ENCODE assay signal across 1 cellular context in the genomic region with DNA sequence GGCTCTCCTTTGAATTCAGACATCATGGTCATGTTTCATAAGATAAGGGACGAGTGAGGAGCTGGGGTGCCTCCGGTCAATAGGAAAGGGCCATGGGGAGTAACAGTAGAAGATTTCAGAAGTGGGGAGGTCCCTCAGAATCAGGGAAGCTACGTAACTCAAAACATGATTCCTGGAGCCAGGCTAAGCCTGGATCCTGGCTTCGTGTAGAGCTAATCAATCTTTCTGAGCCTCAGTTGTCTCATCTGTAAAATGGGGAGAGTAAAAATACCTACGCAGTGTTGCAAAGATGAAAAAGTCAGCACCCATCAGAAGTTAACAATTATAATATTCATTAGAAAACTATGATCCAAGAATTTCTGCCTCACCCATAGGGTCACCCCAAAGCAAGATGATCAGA.
TF ChIP-seq lines count a peak whose summit lies in the region.

No MANE protein-coding gene starts in this region.

TF ChIP-seq in IMR-90, 13 proteins besides CTCF, POLR2A, EP300 and RAD21 (continued from another document):
- TF ChIP-seq CEBPB (IDR thresholded peaks at IDR 0.05; ENCODE audit: low read depth, low read length) (no peak), FOS (IDR thresholded peaks at IDR 0.05; ENCODE audit: low read depth, low read length) (no peak), RCOR1 (IDR thresholded peaks at IDR 0.05; ENCODE audit: insufficient replicate concordance, low read length) (no peak), RFX5 (IDR thresholded peaks at IDR 0.05; ENCODE audit: low read depth, low read length) (no peak), SMC3 (IDR thresholded peaks at IDR 0.05; ENCODE audit: low read depth, low read length) (no peak), MAZ (IDR thresholded peaks at IDR 0.05; ENCODE audit: borderline replicate concordance, low read depth, low read length) (no peak), NFE2L2 (IDR thresholded peaks at IDR 0.05; ENCODE audit: low read depth, low read length) (no peak), MXI1 (IDR thresholded peaks at IDR 0.05; ENCODE audit: borderline replicate concordance, low read depth, low read length) (no peak)
- TF ChIP-seq, protein P1, sequence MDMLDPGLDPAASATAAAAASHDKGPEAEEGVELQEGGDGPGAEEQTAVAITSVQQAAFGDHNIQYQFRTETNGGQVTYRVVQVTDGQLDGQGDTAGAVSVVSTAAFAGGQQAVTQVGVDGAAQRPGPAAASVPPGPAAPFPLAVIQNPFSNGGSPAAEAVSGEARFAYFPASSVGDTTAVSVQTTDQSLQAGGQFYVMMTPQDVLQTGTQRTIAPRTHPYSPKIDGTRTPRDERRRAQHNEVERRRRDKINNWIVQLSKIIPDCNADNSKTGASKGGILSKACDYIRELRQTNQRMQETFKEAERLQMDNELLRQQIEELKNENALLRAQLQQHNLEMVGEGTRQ (IDR thresholded peaks at IDR 0.05; ENCODE audit: low read depth, low read length) = no peak
